13 cellular contexts compared by ENCODE assay signal in the genomic region with DNA sequence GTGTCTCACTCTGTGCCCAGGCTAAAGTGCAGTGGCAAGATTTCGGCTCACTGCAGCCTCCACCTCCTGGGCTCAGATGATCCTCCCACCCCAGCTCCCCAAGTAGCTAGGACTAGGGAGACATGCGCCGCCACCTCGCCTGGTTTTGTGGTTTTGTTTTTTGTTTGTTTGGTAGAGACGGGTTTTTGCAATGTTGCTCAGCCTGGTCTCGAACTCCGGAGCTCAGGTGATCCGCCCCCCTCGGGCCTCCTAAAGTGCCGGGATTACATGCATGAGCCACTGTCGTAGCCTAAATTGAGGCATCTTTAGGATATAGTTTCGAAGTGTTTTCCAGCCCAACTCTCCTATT. TPM values are rescaled to one million over a fixed set of nuclear protein-coding genes. Genes with fewer than 3 reads are reported as not detected.
DNase-seq lines count a peak whose midpoint lies in the region; ATAC-seq, FAIRE-seq and TF ChIP-seq lines count a peak whose summit lies in the region.
"Had no signal": no experiment of that assay in that cellular context is flagged by ENCODE, and none has a peak within 500 bp of the region (broad histone marks: within the 10 kb centered on the region; RNA-seq: fewer than 3 reads in every experiment).

No MANE protein-coding gene starts in this region.

- no peak for TF ChIP-seq EP300 in ovary (IDR thresholded peaks at IDR 0.05)

- H3K9me3 ChIP-seq in esophagus (ENCODE audit: control insufficient read depth in 2 of 2, insufficient read depth in 1 of 2, low read depth in 1 of 2, low read length in 1 of 2) (peaks cover 10 to 16% of the 10 kb centered on the region in 2 donors), ovary (no peaks in the 10 kb centered on the region), upper lobe of right lung (peaks cover 1% of the 10 kb centered on the region)

- no peak for TF ChIP-seq POLR2A in ovary (IDR thresholded peaks at IDR 0.05)

- ATAC-seq in upper lobe of right lung (no peak), left colon (no peak)

- TF ChIP-seq CTCF in ovary (IDR thresholded peaks at IDR 0.05): no peak
- TF ChIP-seq CTCF in upper lobe of right lung (IDR thresholded peaks at IDR 0.05): no peak

- no peak for FAIRE-seq in urothelium cell line (lab: Jason Lieb, UNC)

- H3K4me1 Mint-ChIP-seq in activated naive CD4-positive, alpha-beta T cell treated with anti-CD3 and anti-CD28 coated beads for 36 hours (ENCODE audit: low read depth): no peaks in the 10 kb centered on the region

- H3K4me3 Mint-ChIP-seq in activated naive CD4-positive, alpha-beta T cell treated with anti-CD3 and anti-CD28 coated beads for 36 hours: peak overlapping the region; percentile 64

- peaks cover 5% of the 10 kb centered on the region for H3K27me3 Mint-ChIP-seq in activated naive CD4-positive, alpha-beta T cell treated with anti-CD3 and anti-CD28 coated beads for 36 hours (ENCODE audit: low read depth)

- no peak for DNase-seq in activated naive CD4-positive, alpha-beta T cell treated with anti-CD3 and anti-CD28 coated beads for 36 hours
- no peak for DNase-seq in activated naive CD4-positive, alpha-beta T cell treated with Interleukin-2 at 50 U/mL for 16 hours
- DNase-seq in ovary (peak in 1 of 5 donors; percentile 31), upper lobe of right lung (no peak), activated gamma-delta T cell treated with Interleukin-2 at 50 U/mL for 16 hours (no peak), urothelium cell line (ENCODE audit: low spot score) (no peak), left colon (no peak)
- DNase-seq: GOT3; NCI-H1417 treated with DMSO at 0.1 percent for 48 hours; stimulated activated CD4-positive, alpha-beta T cell treated with anti-CD3 and anti-CD28 coated beads, Interleukin-2, amount 100 ng/mL, for 24 hours; stimulated activated naive CD4-positive, alpha-beta T cell treated with Interleukin-2 at 50 U/mL for 16 hours had no signal

- H3K4me3 ChIP-seq in esophagus (ENCODE audit: low read depth in 1 of 2, low read length in 2 of 2) (peak overlapping the region; percentile 59 to 84), ovary (peak overlapping the region; percentile 40), upper lobe of right lung (peak overlapping the region; percentile 51)

- peaks cover 5% of the 10 kb centered on the region for H3K36me3 Mint-ChIP-seq in activated naive CD4-positive, alpha-beta T cell treated with anti-CD3 and anti-CD28 coated beads for 36 hours (ENCODE audit: low read depth)

- CTCF ChIA-PET in activated naive CD4-positive, alpha-beta T cell treated with anti-CD3 and anti-CD28 coated beads for 36 hours (lab: Charles Lee): no interaction called here

- H3K36me3 ChIP-seq in esophagus (ENCODE audit: control insufficient read depth in 2 of 2, insufficient read depth in 2 of 2, low read length in 1 of 2) (no peaks in the 10 kb centered on the region), ovary (no peaks in the 10 kb centered on the region), upper lobe of right lung (no peaks in the 10 kb centered on the region)

- H3K27me3 ChIP-seq in esophagus (ENCODE audit: control insufficient read depth in 1 of 2, insufficient read depth in 2 of 2, low read length in 2 of 2) (no peaks in the 10 kb centered on the region), ovary (no peaks in the 10 kb centered on the region), upper lobe of right lung (no peaks in the 10 kb centered on the region)

- H3K27ac ChIP-seq in esophagus (ENCODE audit: low read depth in 2 of 2, low read length in 1 of 2) (peak overlapping the region in 1 of 2 donors; percentile 81), ovary (peak overlapping the region; percentile 26 to 84), upper lobe of right lung (peak overlapping the region; percentile 80)

- WGBS in esophagus, 2 donors: 18 to 27% methylated on average over 12 of the region's 12 CpGs
- WGBS in ovary, 3 donors: 8 to 54% (median 18%) methylated on average over 12 of the region's 12 CpGs

- intact Hi-C loops in activated naive CD4-positive, alpha-beta T cell treated with anti-CD3 and anti-CD28 coated beads for 36 hours (cut with micrococcal nuclease): no loop called here
- intact Hi-C loops in ovary (cut with DNase I): no loop called here
- intact Hi-C loops in upper lobe of right lung (cut with DNase I): no loop called here
- intact Hi-C loops in left colon (cut with DNase I, micrococcal nuclease): no loop called here

- H3K9me3 Mint-ChIP-seq in activated naive CD4-positive, alpha-beta T cell treated with anti-CD3 and anti-CD28 coated beads for 36 hours: peaks cover 27% of the 10 kb centered on the region

- H3K27ac Mint-ChIP-seq in activated naive CD4-positive, alpha-beta T cell treated with anti-CD3 and anti-CD28 coated beads for 36 hours: no peak overlapping the region

- H3K4me1 ChIP-seq in esophagus (ENCODE audit: control insufficient read depth in 2 of 2, insufficient read depth in 2 of 2, low read length in 1 of 2) (no peaks in the 10 kb centered on the region), ovary (ENCODE audit: insufficient read depth) (no peaks in the 10 kb centered on the region), upper lobe of right lung (no peaks in the 10 kb centered on the region)

RNA-seq across cellular contexts. Expression of gene ZNF727, which starts 0.8 kb away (rescaled TPM):
- total RNA-seq in activated naive CD4-positive, alpha-beta T cell treated with anti-CD3 and anti-CD28 coated beads for 36 hours: under 1 TPM; 0.44 to 0.52 TPM
- under 1 TPM; 0.08 to 0.29 TPM for polyA plus RNA-seq in esophagus
- total RNA-seq in ovary: 10 to 100 TPM in 5 of 7 donors, 1 to 10 TPM in 2; 4.5 to 20.2 (median 13.3) TPM
- 1 to 10 TPM; 1.1 to 2.8 TPM for polyA plus RNA-seq in ovary
- total RNA-seq in upper lobe of right lung: 5.5 TPM
- total RNA-seq in left colon: 1 to 10 TPM; 1.1 to 1.6 TPM

RNA-seq across cellular contexts. Expression of gene ZNF722, which starts 47.4 kb away (rescaled TPM):
- total RNA-seq in activated naive CD4-positive, alpha-beta T cell treated with anti-CD3 and anti-CD28 coated beads for 36 hours: not detected
- not detected for polyA plus RNA-seq in esophagus
- not detected for total RNA-seq in ovary
- polyA plus RNA-seq in ovary: not detected
- not detected for total RNA-seq in upper lobe of right lung
- not detected for total RNA-seq in left colon
- total RNA-seq: occipital lobe had no signal
